Comparison of ENCODE assay signal across 8 cellular contexts in the genomic region with DNA sequence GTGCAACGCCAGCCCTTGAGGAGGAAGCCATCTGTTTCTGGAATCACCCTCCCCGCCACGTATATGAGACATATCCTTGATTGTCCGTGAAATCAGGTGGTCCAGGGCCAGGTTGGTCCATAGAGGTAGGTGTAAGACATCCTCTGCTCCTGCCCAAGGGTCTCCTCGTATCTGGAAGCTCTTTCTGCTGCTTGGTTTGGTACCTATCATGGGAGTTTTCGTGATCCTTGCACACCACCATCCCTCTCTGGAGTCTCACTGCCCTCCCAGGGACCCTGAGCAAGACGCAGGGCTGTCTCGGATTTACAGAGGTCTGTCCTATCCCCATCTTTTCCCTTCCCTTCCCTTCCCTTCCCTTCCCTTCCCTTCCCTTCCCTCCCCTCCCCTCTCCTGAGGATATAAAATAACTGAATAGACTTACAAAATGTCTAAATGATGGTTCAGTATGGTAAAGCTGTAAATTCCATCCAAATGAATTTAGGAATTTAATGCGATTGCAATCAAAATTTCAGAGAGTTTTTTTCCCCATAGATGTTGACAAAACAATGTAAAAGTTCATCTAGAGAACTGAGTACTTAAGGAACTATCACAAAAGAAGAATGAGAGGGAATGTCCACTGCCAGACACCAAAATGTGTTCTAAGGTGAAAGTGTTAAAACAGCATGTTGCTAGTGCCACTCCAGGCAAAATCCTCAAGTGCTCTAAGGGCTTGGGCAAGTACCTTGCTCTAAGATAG. TPM values are rescaled to one million over a fixed set of nuclear protein-coding genes. Genes with fewer than 3 reads are reported as not detected.
DNase-seq lines count a peak whose midpoint lies in the region; ATAC-seq, FAIRE-seq and TF ChIP-seq lines count a peak whose summit lies in the region.

No MANE protein-coding gene starts in this region.

- no peaks in the 10 kb centered on the region for H3K36me3 ChIP-seq in KMS-11 (ENCODE audit: insufficient read depth)
- no peaks in the 10 kb centered on the region for H3K36me3 ChIP-seq in H1 (ENCODE audit: control insufficient read depth in 2 of 4, insufficient read depth in 4 of 4, low read length in 3 of 4)
- no peaks in the 10 kb centered on the region for H3K36me3 ChIP-seq in neutrophil

- no peak overlapping the region for H2BK12ac ChIP-seq in H1 (ENCODE audit: low read depth, low read length)

- POLR2A ChIA-PET in H1 (lab: Charles Lee; ENCODE audit: partially characterized antibody): interaction anchor here (0.7 to 1.8 kb wide), 5 partner anchors 49 to 172 kb away, joined by 3 to 6 read pairs (median 3); no protein-coding TSS in a partner anchor

- ATAC-seq in GM18520 (IDR thresholded peaks at IDR 0.05; ENCODE audit: unreplicated experiment): no peak

- no peak for TF ChIP-seq CTCF in Calu3 (IDR thresholded peaks at IDR 0.05; ENCODE audit: unreplicated experiment)
- no peak for TF ChIP-seq CTCF in KMS-11 (conservative IDR thresholded peaks at IDR 0.05; ENCODE audit: low read depth, low read length)
- TF ChIP-seq CTCF in H1 (IDR thresholded peaks at IDR 0.05; ENCODE audit: control extremely low read depth in 1 of 3, insufficient read depth in 1 of 3, low read depth in 1 of 3, low read length in 3 of 3): no peak
- TF ChIP-seq CTCF in neutrophil (IDR thresholded peaks at IDR 0.05): no peak

- H3K4me2 ChIP-seq in KMS-11 (no peak overlapping the region), H1 (ENCODE audit: insufficient read depth in 1 of 2, low read depth in 2 of 2, low read length in 2 of 2) (peak overlapping the region; percentile 78 to 98)

- H3K4me1 ChIP-seq in KMS-11 (ENCODE audit: low read depth, poor library complexity, severe bottlenecking) (no peaks in the 10 kb centered on the region), H1 (replicated peaks in 1 of 4; ENCODE audit: control insufficient read depth in 3 of 4, insufficient read depth in 4 of 4, low read length in 3 of 4) (peaks cover 0 to 5% (median 0%) of the 10 kb centered on the region in 4 experiments; a peak in 2 of 7 replicates), neutrophil (ENCODE audit: control insufficient read depth in 1 of 2, insufficient read depth in 1 of 2, low read depth in 1 of 2, low read length in 1 of 2) (peaks cover 5 to 17% of the 10 kb centered on the region in 2 experiments)

- CTCF ChIA-PET in Calu3 (lab: Charles Lee) (interaction anchor here (0.6 to 2.0 kb wide), 3 partner anchors 25 to 363 kb away, joined by 4 to 12 read pairs (median 6); no protein-coding TSS in a partner anchor), H1 (lab: Charles Lee; ENCODE audit: partially characterized antibody) (interaction anchor here (0.6 to 2.5 kb wide), 35 partner anchors 8 to 336 kb away, joined by 3 to 15 read pairs (median 4); a partner anchor contains a TSS)

- H2AFZ ChIP-seq in KMS-11 (ENCODE audit: low read depth) (peak overlapping the region; percentile 26), H1 (ENCODE audit: low read length) (peak overlapping the region; percentile 100)

- H4K5ac ChIP-seq in H1 (ENCODE audit: insufficient read length, low read depth, low read length): no peak overlapping the region

- no peak overlapping the region for H2BK120ac ChIP-seq in H1 (replicated peaks; ENCODE audit: low read depth, low read length)

- WGBS in H1 (ENCODE audit: extremely low coverage in 1 of 2, insufficient coverage in 1 of 2, insufficient read length in 1 of 2, insufficient replicate concordance in 2 of 2, low coverage in 1 of 2, low lambda C conversion rate in 2 of 2, missing lambda C conversion rate in 1 of 2), 2 experiments: 24% methylated on average over 7 of the region's 9 CpGs; no CpG with 5 or more reads in 1 of the 2 experiments

- no peak for TF ChIP-seq RAD21 in H1 (IDR thresholded peaks at IDR 0.05 in 1 of 2, conservative IDR thresholded peaks at IDR 0.05 in 1 of 2; ENCODE audit: low read depth in 2 of 2, low read length in 2 of 2)

- H3K14ac ChIP-seq in H1 (ENCODE audit: insufficient read length): no peak overlapping the region

- no peak overlapping the region for H3K56ac ChIP-seq in H1 (replicated peaks; ENCODE audit: insufficient read length, low read depth, low read length)

- peaks cover 47% of the 10 kb centered on the region for H3K27me3 Mint-ChIP-seq in Calu3 (ENCODE audit: unreplicated experiment)

- DNase-seq in Calu3: no peak
- DNase-seq in H1 (ENCODE audit: low read depth in 1 of 2, low spot score in 2 of 2): no peak
- no peak for DNase-seq in Kasumi-1 (lab: John Stamatoyannopoulos, UW)
- no peak for DNase-seq in NCI-H2196 treated with DMSO at 0.1 percent for 48 hours (lab: John Stamatoyannopoulos, UW; ENCODE audit: unreplicated experiment)
- no peak for DNase-seq in mesenteric fat pad (ENCODE audit: low spot score)

- H3K27me3 ChIP-seq in KMS-11 (ENCODE audit: insufficient read depth, low read depth) (no peaks in the 10 kb centered on the region), H1 (replicated peaks in 1 of 4; ENCODE audit: control insufficient read depth in 3 of 4, extremely low read depth in 1 of 4, insufficient read depth in 3 of 4, low read length in 3 of 4) (peaks cover 0 to 5% (median 0%) of the 10 kb centered on the region in 4 experiments; a peak in 3 of 7 replicates), neutrophil (peaks cover 46% of the 10 kb centered on the region)

- H3K9me3 ChIP-seq in H1 (ENCODE audit: insufficient read depth in 2 of 2, low read depth in 1 of 2, low read length in 1 of 2) (no peaks in the 10 kb centered on the region), neutrophil (no peaks in the 10 kb centered on the region)

- TF ChIP-seq EP300 in H1 (IDR thresholded peaks at IDR 0.05; ENCODE audit: borderline replicate concordance in 1 of 2, low read depth in 2 of 2, low read length in 2 of 2): no peak

- H3K18ac ChIP-seq in H1 (ENCODE audit: extremely low read depth, low read length): no peak overlapping the region

- no peaks in the 10 kb centered on the region for H3K79me1 ChIP-seq in H1 (ENCODE audit: low read depth, low read length)

- H3K4me3 ChIP-seq in KMS-11 (IDR thresholded peaks at IDR 0.05; ENCODE audit: insufficient read depth, low read depth, low read length) (no peak overlapping the region), H1 (ENCODE audit: extremely low read depth in 1 of 4, insufficient read depth in 2 of 4, low read depth in 3 of 4, low read length in 4 of 4) (peak overlapping the region; percentile 61 to 80 (median 62)), neutrophil (ENCODE audit: low read depth in 1 of 2, low read length in 1 of 2) (peak overlapping the region in 1 of 2 experiments; percentile 77)

- peak; percentile 55 for FAIRE-seq in H1 (lab: Jason Lieb, UNC)

- no peaks in the 10 kb centered on the region for H3K9me3 Mint-ChIP-seq in Calu3 (ENCODE audit: low read depth, unreplicated experiment)

- no peak overlapping the region for H4K8ac ChIP-seq in H1 (ENCODE audit: extremely low read depth, insufficient read depth, low read length)

- no peak overlapping the region for H2BK20ac ChIP-seq in H1 (ENCODE audit: low read length)

- H3K4ac ChIP-seq in H1 (replicated peaks; ENCODE audit: insufficient read length, low read depth, low read length): no peak overlapping the region

- no peak overlapping the region for H4K91ac ChIP-seq in H1 (replicated peaks; ENCODE audit: insufficient read length, low read length)

- BruUV-seq in Calu3 (replicated peaks; lab: Mats Ljungman, UMichigan): no TSS peak

- H3K23ac ChIP-seq in H1 (ENCODE audit: insufficient read length): no peak overlapping the region

- H2BK15ac ChIP-seq in H1 (ENCODE audit: low read length): no peak overlapping the region

- H3K27ac ChIP-seq in KMS-11 (no peak overlapping the region), H1 (ENCODE audit: low read depth, low read length) (no peak overlapping the region), neutrophil (peak overlapping the region; percentile 83)

- H3K79me2 ChIP-seq in KMS-11 (ENCODE audit: insufficient read depth, low read depth) (no peaks in the 10 kb centered on the region), H1 (ENCODE audit: control insufficient read depth in 1 of 2, insufficient read depth in 2 of 2, low read length in 2 of 2) (no peaks in the 10 kb centered on the region)

- no peaks in the 10 kb centered on the region for H3K4me1 Mint-ChIP-seq in Calu3 (ENCODE audit: low read depth, unreplicated experiment)

- no peak overlapping the region for H3K9ac ChIP-seq in KMS-11
- H3K9ac ChIP-seq in H1 (replicated peaks in 1 of 4; ENCODE audit: extremely low read depth in 1 of 4, low read depth in 3 of 4, low read length in 3 of 4): peak overlapping the region in 1 of 4 experiments; percentile 1; a peak in 1 of 7 replicates

- intact Hi-C loops in Calu3 (cut with micrococcal nuclease; ENCODE audit: unreplicated experiment): loop anchor here (2.0 to 5.0 kb wide), 2 partner anchors 174 to 364 kb away; a partner anchor contains a TSS

- no peak overlapping the region for H2AK5ac ChIP-seq in H1 (ENCODE audit: low read depth, low read length)

- no peaks in the 10 kb centered on the region for H4K20me1 ChIP-seq in KMS-11 (ENCODE audit: insufficient read depth)
- H4K20me1 ChIP-seq in H1 (replicated peaks in 1 of 2; ENCODE audit: control insufficient read depth in 1 of 2, insufficient read depth in 2 of 2, low read length in 2 of 2): no peaks in the 10 kb centered on the region

- peak overlapping the region; percentile 74 for H3K4me3 Mint-ChIP-seq in Calu3 (ENCODE audit: low read depth, unreplicated experiment)

- peaks cover 6% of the 10 kb centered on the region for H3K23me2 ChIP-seq in H1 (ENCODE audit: low read depth, low read length)

- no peak overlapping the region for H3K27ac Mint-ChIP-seq in Calu3 (ENCODE audit: unreplicated experiment)

- peak overlapping the region; percentile 0; the same call in 1 of the 2 replicates for H2BK5ac ChIP-seq in H1 (ENCODE audit: low read depth, low read length)

- TF ChIP-seq POLR2A in H1 (IDR thresholded peaks at IDR 0.05; ENCODE audit: control extremely low read depth in 1 of 2, low read depth in 2 of 2, low read length in 2 of 2): no peak

- no peaks in the 10 kb centered on the region for H3K36me3 Mint-ChIP-seq in Calu3 (ENCODE audit: insufficient read depth, unreplicated experiment)

RNA-seq across cellular contexts. Expression of a gene that starts 2.0 kb away (rescaled TPM):
- total RNA-seq in Calu3 (2022) (not detected in 2 replicates), mesenteric fat pad (not detected)
- total RNA-seq in H1 (2021; fragmentation: NEBNext Ultra II Directional; extraction: Animal tissue kit (Norgen Biotek cat#: 25700)): not detected in 2 replicates
- not detected in 2 replicates for polyA plus RNA-seq in H1 (2011; rRNA removed)
- not detected for polyA plus RNA-seq in H1 (2011; cell fraction: cytosol; rRNA removed)
- polyA plus RNA-seq in H1 (2011; cell fraction: nucleus; rRNA removed): not detected
- polyA plus RNA-seq in H1 (2012, experiment 1 of 2): not detected in 4 replicates
- not detected for polyA plus RNA-seq in H1 (2012, experiment 2 of 2)
- polyA plus RNA-seq in H1 (2013, experiment 1 of 2): not detected
- polyA plus RNA-seq in H1 (2013, experiment 2 of 2): not detected
- not detected in 2 replicates for polyA minus RNA-seq in H1 (2011; rRNA and poly(A)+ RNA removed)
- polyA minus RNA-seq in H1 (2011; cell fraction: cytosol; rRNA and poly(A)+ RNA removed): not detected
- not detected for polyA minus RNA-seq in H1 (2011; cell fraction: nucleus; rRNA and poly(A)+ RNA removed)

RNA-seq across cellular contexts. Expression of a gene that starts 11.7 kb away (rescaled TPM):
- total RNA-seq in Calu3 (2022) (not detected in 2 replicates), mesenteric fat pad (not detected)
- not detected in 2 replicates for total RNA-seq in H1 (2021; fragmentation: NEBNext Ultra II Directional; extraction: Animal tissue kit (Norgen Biotek cat#: 25700))
- not detected in 2 replicates for polyA plus RNA-seq in H1 (2011; rRNA removed)
- not detected for polyA plus RNA-seq in H1 (2011; cell fraction: cytosol; rRNA removed)
- polyA plus RNA-seq in H1 (2011; cell fraction: nucleus; rRNA removed): not detected
- polyA plus RNA-seq in H1 (2012, experiment 1 of 2): not detected in 4 replicates
- not detected for polyA plus RNA-seq in H1 (2012, experiment 2 of 2)
- not detected for polyA plus RNA-seq in H1 (2013, experiment 1 of 2)
- not detected for polyA plus RNA-seq in H1 (2013, experiment 2 of 2)
- not detected in 2 replicates for polyA minus RNA-seq in H1 (2011; rRNA and poly(A)+ RNA removed)
- not detected for polyA minus RNA-seq in H1 (2011; cell fraction: cytosol; rRNA and poly(A)+ RNA removed)
- not detected for polyA minus RNA-seq in H1 (2011; cell fraction: nucleus; rRNA and poly(A)+ RNA removed)

RNA-seq across cellular contexts. Expression of a gene that starts 52.5 kb away (rescaled TPM):
- total RNA-seq in Calu3 (2022) (0.21 and 0.44 TPM in 2 replicates), mesenteric fat pad (not detected)
- total RNA-seq in H1 (2021; fragmentation: NEBNext Ultra II Directional; extraction: Animal tissue kit (Norgen Biotek cat#: 25700)): 2.6 and 2.8 TPM in 2 replicates
- 2.7 and 3.5 TPM in 2 replicates for polyA plus RNA-seq in H1 (2011; rRNA removed)
- 3.2 TPM for polyA plus RNA-seq in H1 (2011; cell fraction: cytosol; rRNA removed)
- polyA plus RNA-seq in H1 (2011; cell fraction: nucleus; rRNA removed): 3.5 TPM
- 1.8 to 3.3 TPM (median 3.0 TPM) in 4 replicates for polyA plus RNA-seq in H1 (2012, experiment 1 of 2)
- 2.3 TPM for polyA plus RNA-seq in H1 (2012, experiment 2 of 2)
- polyA plus RNA-seq in H1 (2013, experiment 1 of 2): 2.5 TPM
- 2.2 TPM for polyA plus RNA-seq in H1 (2013, experiment 2 of 2)
- polyA minus RNA-seq in H1 (2011; rRNA and poly(A)+ RNA removed): 2.8 and 3.6 TPM in 2 replicates
- polyA minus RNA-seq in H1 (2011; cell fraction: cytosol; rRNA and poly(A)+ RNA removed): 2.3 TPM
- polyA minus RNA-seq in H1 (2011; cell fraction: nucleus; rRNA and poly(A)+ RNA removed): 4.0 TPM
